Comparison of ENCODE assay signal across 19 cellular contexts in the genomic region with DNA sequence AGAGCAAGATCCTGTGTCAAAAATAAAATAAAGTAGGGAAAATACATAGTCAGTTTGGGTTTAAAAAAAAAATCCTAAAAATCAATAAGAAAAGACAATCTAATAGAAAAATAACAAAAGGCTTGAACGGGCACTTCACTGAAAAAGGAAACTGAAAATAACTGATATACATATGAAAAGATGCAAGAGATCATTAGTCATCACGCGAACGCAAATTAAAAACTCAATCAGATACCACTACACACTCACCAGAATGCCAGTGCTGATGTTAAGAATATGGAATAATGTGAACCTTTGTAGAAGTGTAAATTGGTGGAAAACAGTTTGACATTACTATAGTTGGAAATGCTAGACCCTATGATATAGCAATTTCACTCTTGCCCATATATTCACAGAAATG. TPM values are rescaled to one million over a fixed set of nuclear protein-coding genes. Genes with fewer than 3 reads are reported as not detected.
DNase-seq lines count a peak whose midpoint lies in the region; ATAC-seq and TF ChIP-seq lines count a peak whose summit lies in the region.
"Had no signal": no experiment of that assay in that cellular context is flagged by ENCODE, and none has a peak within 500 bp of the region (broad histone marks: within the 10 kb centered on the region; RNA-seq: fewer than 3 reads in every experiment).

No MANE protein-coding gene starts in this region.

- H3K9me2 ChIP-seq in Karpas-422 (replicated peaks; ENCODE audit: insufficient read depth, low read length): no peaks in the 10 kb centered on the region

- no peaks in the 10 kb centered on the region for H3K9me3 Mint-ChIP-seq in activated T-cell treated with anti-CD3 and anti-CD28 coated beads, Interleukin-2, amount 50 U/mL, for 72 hours
- H3K9me3 Mint-ChIP-seq in activated CD8-positive, alpha-beta T cell treated with anti-CD3 and anti-CD28 coated beads, Interleukin-2, amount 10 ng/mL, durations not matched to agents 7 days and 5 days (ENCODE audit: insufficient read depth): no peaks in the 10 kb centered on the region
- no peaks in the 10 kb centered on the region for H3K9me3 Mint-ChIP-seq in neural crest cell

- H3K4me1 ChIP-seq in Karpas-422 (ENCODE audit: low read length): peaks cover 48% of the 10 kb centered on the region

- H3K9me3 ChIP-seq in Karpas-422 (ENCODE audit: low read length): no peaks in the 10 kb centered on the region
- H3K9me3 ChIP-seq: A549, Caco-2 had no signal

- no peaks in the 10 kb centered on the region for H3K36me3 Mint-ChIP-seq in activated T-cell treated with anti-CD3 and anti-CD28 coated beads, Interleukin-2, amount 50 U/mL, for 72 hours (ENCODE audit: insufficient read depth in 2 of 2)
- H3K36me3 Mint-ChIP-seq in activated CD8-positive, alpha-beta T cell treated with anti-CD3 and anti-CD28 coated beads, Interleukin-2, amount 10 ng/mL, durations not matched to agents 7 days and 5 days (ENCODE audit: low read depth): peaks cover 4% of the 10 kb centered on the region
- peaks cover 2% of the 10 kb centered on the region for H3K36me3 Mint-ChIP-seq in neural crest cell (ENCODE audit: low read depth)

- POLR2A ChIA-PET in activated CD8-positive, alpha-beta T cell treated with anti-CD3 and anti-CD28 coated beads, Interleukin-2, amount 10 ng/mL, durations not matched to agents 7 days and 5 days (lab: Charles Lee): interaction anchor here (5.4 kb wide), 1 partner anchor 14 kb away, joined by 69 read pairs; a partner anchor contains a TSS

- H3K27me3 Mint-ChIP-seq in activated T-cell treated with anti-CD3 and anti-CD28 coated beads, Interleukin-2, amount 50 U/mL, for 72 hours (ENCODE audit: low read depth): no peaks in the 10 kb centered on the region
- H3K27me3 Mint-ChIP-seq in activated CD8-positive, alpha-beta T cell treated with anti-CD3 and anti-CD28 coated beads, Interleukin-2, amount 10 ng/mL, durations not matched to agents 7 days and 5 days (ENCODE audit: low read depth): no peaks in the 10 kb centered on the region
- peaks cover 22% of the 10 kb centered on the region for H3K27me3 Mint-ChIP-seq in neural crest cell (ENCODE audit: low read depth)

- peak overlapping the region; percentile 70 for H3K27ac ChIP-seq in Karpas-422 (ENCODE audit: low read length)
- H3K27ac ChIP-seq: A549, C4-2B had no signal

- no peaks in the 10 kb centered on the region for H4K20me1 ChIP-seq in Karpas-422 (ENCODE audit: insufficient read depth, low read depth, low read length)

- H3K27ac Mint-ChIP-seq in activated T-cell treated with anti-CD3 and anti-CD28 coated beads, Interleukin-2, amount 50 U/mL, for 72 hours: peak overlapping the region; percentile 78
- H3K27ac Mint-ChIP-seq in activated CD8-positive, alpha-beta T cell treated with anti-CD3 and anti-CD28 coated beads, Interleukin-2, amount 10 ng/mL, durations not matched to agents 7 days and 5 days: peak overlapping the region; percentile 31
- H3K27ac Mint-ChIP-seq in neural crest cell (ENCODE audit: unreplicated experiment): no peak overlapping the region

- ATAC-seq in activated T-cell treated with anti-CD3 and anti-CD28 coated beads, Interleukin-2, amount 50 U/mL, for 72 hours (replicated peaks in 1 of 2): no peak
- ATAC-seq in activated CD8-positive, alpha-beta T cell treated with anti-CD3 and anti-CD28 coated beads, Interleukin-2, amount 10 ng/mL, durations not matched to agents 7 days and 5 days: no peak
- no peak for ATAC-seq in GM18870 (IDR thresholded peaks at IDR 0.05; ENCODE audit: unreplicated experiment)
- ATAC-seq: A549 had no signal

- no peaks in the 10 kb centered on the region for H3K79me2 ChIP-seq in Karpas-422 (ENCODE audit: low read length)

- H2AFZ ChIP-seq in Karpas-422 (ENCODE audit: low read length): no peak overlapping the region

- peaks cover 49% of the 10 kb centered on the region for H3K4me1 Mint-ChIP-seq in activated T-cell treated with anti-CD3 and anti-CD28 coated beads, Interleukin-2, amount 50 U/mL, for 72 hours (ENCODE audit: low read depth)
- H3K4me1 Mint-ChIP-seq in activated CD8-positive, alpha-beta T cell treated with anti-CD3 and anti-CD28 coated beads, Interleukin-2, amount 10 ng/mL, durations not matched to agents 7 days and 5 days (ENCODE audit: low read depth): peaks cover 50% of the 10 kb centered on the region
- peaks cover 30% of the 10 kb centered on the region for H3K4me1 Mint-ChIP-seq in neural crest cell

- H3K27me3 ChIP-seq in Karpas-422 (ENCODE audit: low read length): no peaks in the 10 kb centered on the region

- CTCF ChIA-PET in activated CD8-positive, alpha-beta T cell treated with anti-CD3 and anti-CD28 coated beads, Interleukin-2, amount 10 ng/mL, durations not matched to agents 7 days and 5 days (lab: Charles Lee): interaction anchor here (1.3 to 7.7 kb wide), 4 partner anchors 13 to 31 kb away, joined by 3 to 92 read pairs (median 18); a partner anchor contains a TSS

- no peak for DNase-seq in activated T-cell treated with anti-CD3 and anti-CD28 coated beads, Interleukin-2, amount 50 U/mL, for 72 hours
- DNase-seq in activated T-cell treated with anti-CD3 and anti-CD28 coated beads for 4 hours: no peak
- DNase-seq in Karpas-422: no peak
- DNase-seq in activated CD8-positive, alpha-beta T cell treated with anti-CD3 and anti-CD28 coated beads, Interleukin-2, amount 10 ng/mL, durations not matched to agents 7 days and 5 days: no peak
- DNase-seq in neural crest cell (ENCODE audit: low read depth, low spot score): no peak
- DNase-seq in NOMO-1 treated with dmso at 0.1 percent for 144 hours (lab: John Stamatoyannopoulos, UW; ENCODE audit: unreplicated experiment): no peak
- no peak for DNase-seq in SIG-M5 treated with dmso at 0.1 percent for 504 hours (lab: John Stamatoyannopoulos, UW; ENCODE audit: unreplicated experiment)
- DNase-seq: EL, GOT3, MV-4-11, NCI-H1417 treated with DMSO at 0.1 percent for 48 hours, NCI-H1930, NCI-H526 treated with DMSO at 0.1 percent for 48 hours, OCI-M1, SHP77 treated with DMSO at 0.1 percent for 48 hours had no signal

- no peak for TF ChIP-seq CTCF in neural crest cell (conservative IDR thresholded peaks at IDR 0.05)

- H3K36me3 ChIP-seq in Karpas-422 (ENCODE audit: insufficient read depth, low read length): no peaks in the 10 kb centered on the region

- no peak overlapping the region for H3K9ac ChIP-seq in Karpas-422 (ENCODE audit: low read length)

- H3K4me3 ChIP-seq in Karpas-422 (ENCODE audit: low read length): no peak overlapping the region
- H3K4me3 ChIP-seq: A549 had no signal

- peak overlapping the region; percentile 41 to 54 for H3K4me3 Mint-ChIP-seq in activated T-cell treated with anti-CD3 and anti-CD28 coated beads, Interleukin-2, amount 50 U/mL, for 72 hours
- H3K4me3 Mint-ChIP-seq in activated CD8-positive, alpha-beta T cell treated with anti-CD3 and anti-CD28 coated beads, Interleukin-2, amount 10 ng/mL, durations not matched to agents 7 days and 5 days: no peak overlapping the region
- peak overlapping the region; percentile 10 for H3K4me3 Mint-ChIP-seq in neural crest cell

- H3K4me2 ChIP-seq in Karpas-422 (ENCODE audit: low read depth, low read length, poor library complexity, severe bottlenecking): peak overlapping the region; percentile 26
- H3K4me2 ChIP-seq: A549 had no signal

RNA-seq across cellular contexts. Expression of a gene that starts 14.6 kb away (rescaled TPM):
- total RNA-seq in activated T-cell treated with anti-CD3 and anti-CD28 coated beads, Interleukin-2, amount 50 U/mL, for 72 hours: 10 to 100 TPM; 24.6 to 27.5 TPM
- total RNA-seq in Karpas-422 (2014; rRNA removed; shearing (Covaris generic); ENCODE audit: low replicate concordance): 25.3 and 40.2 TPM in 2 replicates
- 10 to 100 TPM; 40.0 to 45.4 TPM for total RNA-seq in activated CD8-positive, alpha-beta T cell treated with anti-CD3 and anti-CD28 coated beads, Interleukin-2, amount 10 ng/mL, durations not matched to agents 7 days and 5 days
- not detected in 2 replicates for total RNA-seq in neural crest cell
- total RNA-seq: Caco-2 had no signal

RNA-seq across cellular contexts. Expression of a gene that starts 14.8 kb away (rescaled TPM):
- 10 to 100 TPM; 27.9 to 32.4 TPM for total RNA-seq in activated T-cell treated with anti-CD3 and anti-CD28 coated beads, Interleukin-2, amount 50 U/mL, for 72 hours
- 20.2 and 29.9 TPM in 2 replicates for total RNA-seq in Karpas-422 (2014; rRNA removed; shearing (Covaris generic); ENCODE audit: low replicate concordance)
- 100 to 1,000 TPM; 110 to 117 TPM for total RNA-seq in activated CD8-positive, alpha-beta T cell treated with anti-CD3 and anti-CD28 coated beads, Interleukin-2, amount 10 ng/mL, durations not matched to agents 7 days and 5 days
- 0.64 and 1.0 TPM in 2 replicates for total RNA-seq in neural crest cell
- total RNA-seq: Caco-2 had no signal

RNA-seq across cellular contexts. Expression of a gene that starts 34.8 kb away (rescaled TPM):
- under 1 TPM in 1 of 2 donors, not detected in 1; 0.29 TPM for total RNA-seq in activated T-cell treated with anti-CD3 and anti-CD28 coated beads, Interleukin-2, amount 50 U/mL, for 72 hours
- 2.3 TPM in 1 of 2 replicates, not detected in the other for total RNA-seq in Karpas-422 (2014; rRNA removed; shearing (Covaris generic); ENCODE audit: low replicate concordance)
- not detected for total RNA-seq in activated CD8-positive, alpha-beta T cell treated with anti-CD3 and anti-CD28 coated beads, Interleukin-2, amount 10 ng/mL, durations not matched to agents 7 days and 5 days
- not detected in 2 replicates for total RNA-seq in neural crest cell

Comparison
In these comparisons a context has a peak if more than half of its experiments do, and no peak if none do; other contexts are left out.
1. RNA of a gene that starts 14.6 kb away (total RNA-seq): 40.0 to 45.4 TPM in activated CD8-positive, alpha-beta T cell treated with anti-CD3 and anti-CD28 coated beads, Interleukin-2, amount 10 ng/mL, durations not matched to agents 7 days and 5 days, 24.6 to 27.5 TPM in activated T-cell treated with anti-CD3 and anti-CD28 coated beads, Interleukin-2, amount 50 U/mL, for 72 hours and 25.3 to 40.2 TPM in Karpas-422; not detected in neural crest cell; every median in the first group is over 10 times any median in the second.
2. RNA of a gene that starts 14.8 kb away (total RNA-seq): 110 to 117 TPM in activated CD8-positive, alpha-beta T cell treated with anti-CD3 and anti-CD28 coated beads, Interleukin-2, amount 10 ng/mL, durations not matched to agents 7 days and 5 days, 27.9 to 32.4 TPM in activated T-cell treated with anti-CD3 and anti-CD28 coated beads, Interleukin-2, amount 50 U/mL, for 72 hours and 20.2 to 29.9 TPM in Karpas-422; 0.64 to 1.0 TPM in neural crest cell; every median in the first group is over 10 times any median in the second.